9 cellular contexts compared by ENCODE assay signal in the genomic region with DNA sequence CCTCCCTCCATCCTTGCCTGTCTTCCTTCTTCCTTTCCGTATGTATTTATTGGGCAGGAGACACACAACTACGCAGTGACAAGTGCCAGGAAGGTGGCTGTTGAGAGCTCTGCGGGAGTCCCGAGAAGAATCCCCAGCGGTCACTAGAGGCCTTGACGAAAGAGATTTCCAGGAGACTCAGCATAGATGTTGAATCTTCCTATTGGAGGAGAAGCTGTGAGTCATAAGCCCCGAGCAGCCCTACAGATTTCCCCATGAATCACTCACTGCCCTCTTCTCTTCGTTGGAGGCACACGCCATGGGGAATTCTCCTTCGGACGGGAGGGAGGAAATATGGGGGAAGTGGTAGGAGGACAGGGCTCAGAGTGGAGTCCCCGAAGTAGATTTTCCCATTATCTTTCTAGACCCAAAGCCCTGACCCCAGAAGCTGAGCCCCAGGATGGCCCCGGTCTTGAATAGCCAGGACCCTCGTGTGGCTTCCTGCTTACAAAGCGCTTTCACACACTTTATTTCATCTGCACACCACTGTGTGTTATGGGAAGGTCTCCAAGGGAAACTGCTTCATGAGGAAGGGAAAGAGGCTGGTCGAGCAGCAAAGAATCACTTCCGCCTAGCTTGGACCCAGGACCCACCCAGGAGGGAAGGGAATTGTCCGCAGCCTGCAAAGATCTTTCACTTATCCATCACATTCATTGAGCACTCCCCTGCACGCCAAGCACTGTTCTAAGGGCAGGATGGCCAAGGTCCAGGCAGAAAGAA. TPM values are rescaled to one million over a fixed set of nuclear protein-coding genes. Genes with fewer than 3 reads are reported as not detected.
A peak's percentile ranks its signal among the peaks of the same experiment; 100 is the strongest.
DNase-seq lines count a peak whose midpoint lies in the region; ATAC-seq and TF ChIP-seq lines count a peak whose summit lies in the region.
"Had no signal": no experiment of that assay in that cellular context is flagged by ENCODE, and none has a peak within 500 bp of the region (broad histone marks: within the 10 kb centered on the region; RNA-seq: fewer than 3 reads in every experiment).

No MANE protein-coding gene starts in this region.

- H3K36me3 ChIP-seq in lower lobe of right lung = no peaks in the 10 kb centered on the region
- no peaks in the 10 kb centered on the region for H3K36me3 ChIP-seq in uterus

- peak; percentile 57 to 79 for ATAC-seq in lower lobe of right lung

- TF ChIP-seq POLR2A in uterus (IDR thresholded peaks at IDR 0.05) = no peak

- peak overlapping the region in 1 of 2 donors; percentile 9 for H3K4me3 ChIP-seq in cardiac fibroblast (replicated peaks in 1 of 2; ENCODE audit: low read depth in 2 of 2, low read length in 2 of 2)
- H3K4me3 ChIP-seq in lower lobe of right lung = no peak overlapping the region
- H3K4me3 ChIP-seq in uterus = no peak overlapping the region

- no peak for DNase-seq in activated T-cell treated with anti-CD3 and anti-CD28 coated beads, Interleukin-2, amount 50 U/mL, for 24 hours
- no peak for DNase-seq in activated T-cell treated with anti-CD3 and anti-CD28 coated beads for 4 hours
- DNase-seq in cardiac fibroblast (ENCODE audit: low read depth in 2 of 2) = peak; percentile 97 to 99
- no peak for DNase-seq in lower lobe of right lung
- DNase-seq in uterus = peak; percentile 29 to 62
- DNase-seq in caudate nucleus (lab: John Stamatoyannopoulos, UW) = no peak
- no peak for DNase-seq in putamen (ENCODE audit: low spot score)
- no peak for DNase-seq in amygdala (lab: John Stamatoyannopoulos, UW)
- DNase-seq: activated CD4-positive, CD25-positive, alpha-beta regulatory T cell treated with anti-CD3 and anti-CD28 coated beads, Interleukin-2, amount 50 U/mL, for 72 hours had no signal

- peaks cover 9% of the 10 kb centered on the region for H3K9me3 Mint-ChIP-seq in activated T-cell treated with anti-CD3 and anti-CD28 coated beads, Interleukin-2, amount 50 U/mL, for 24 hours

- TF ChIP-seq CTCF in cardiac fibroblast (IDR thresholded peaks at IDR 0.05; ENCODE audit: low read depth, low read length) (peak; percentile 26), lower lobe of right lung (IDR thresholded peaks at IDR 0.05) (no peak), uterus (IDR thresholded peaks at IDR 0.05) (no peak)

- H3K4me3 Mint-ChIP-seq in activated T-cell treated with anti-CD3 and anti-CD28 coated beads, Interleukin-2, amount 50 U/mL, for 24 hours = no peak overlapping the region

- H3K27ac ChIP-seq in lower lobe of right lung = peak overlapping the region; percentile 47
- peak overlapping the region; percentile 25 to 65 for H3K27ac ChIP-seq in uterus
- no peak overlapping the region for H3K27ac ChIP-seq in caudate nucleus (ENCODE audit: low read depth, low read length)

- H3K27ac Mint-ChIP-seq in activated T-cell treated with anti-CD3 and anti-CD28 coated beads, Interleukin-2, amount 50 U/mL, for 24 hours = peak overlapping the region; percentile 37

- no peaks in the 10 kb centered on the region for H3K36me3 Mint-ChIP-seq in activated T-cell treated with anti-CD3 and anti-CD28 coated beads, Interleukin-2, amount 50 U/mL, for 24 hours (ENCODE audit: low read depth)

- intact Hi-C loops in lower lobe of right lung (cut with DNase I) (no loop called here), uterus (cut with DNase I; ENCODE audit: low total_unique reads) (no loop called here)

- no peaks in the 10 kb centered on the region for H3K4me1 Mint-ChIP-seq in activated T-cell treated with anti-CD3 and anti-CD28 coated beads, Interleukin-2, amount 50 U/mL, for 24 hours (ENCODE audit: low read depth)

- H3K27me3 Mint-ChIP-seq in activated T-cell treated with anti-CD3 and anti-CD28 coated beads, Interleukin-2, amount 50 U/mL, for 24 hours = no peaks in the 10 kb centered on the region

- H3K9me3 ChIP-seq in lower lobe of right lung = peaks cover 7% of the 10 kb centered on the region
- no peaks in the 10 kb centered on the region for H3K9me3 ChIP-seq in uterus

- no peaks in the 10 kb centered on the region for H3K27me3 ChIP-seq in lower lobe of right lung (ENCODE audit: low read depth)
- no peaks in the 10 kb centered on the region for H3K27me3 ChIP-seq in uterus

- H3K4me1 ChIP-seq in lower lobe of right lung (peaks cover 6% of the 10 kb centered on the region), uterus (no peaks in the 10 kb centered on the region)

RNA-seq across cellular contexts. Expression of gene DUSP1, which starts 12.7 kb away (rescaled TPM):
- total RNA-seq in lower lobe of right lung (367 TPM), uterus (1,000 to 10,000 TPM in 1 of 4 donors, 100 to 1,000 TPM in 3; 189 to 2,046 (median 515) TPM)

Comparison
In these comparisons a context has a peak if more than half of its experiments do, and no peak if none do; other contexts are left out.
1. DNase-seq: peak in cardiac fibroblast (2 of 2) and uterus (2 of 2); none in activated T-cell treated with anti-CD3 and anti-CD28 coated beads, Interleukin-2, amount 50 U/mL, for 24 hours (single experiment), activated T-cell treated with anti-CD3 and anti-CD28 coated beads for 4 hours (single experiment), lower lobe of right lung (single experiment), caudate nucleus (0 of 61), putamen (single experiment) and amygdala (0 of 56).